Comparison of ENCODE assay signal across 8 cellular contexts in the genomic region with DNA sequence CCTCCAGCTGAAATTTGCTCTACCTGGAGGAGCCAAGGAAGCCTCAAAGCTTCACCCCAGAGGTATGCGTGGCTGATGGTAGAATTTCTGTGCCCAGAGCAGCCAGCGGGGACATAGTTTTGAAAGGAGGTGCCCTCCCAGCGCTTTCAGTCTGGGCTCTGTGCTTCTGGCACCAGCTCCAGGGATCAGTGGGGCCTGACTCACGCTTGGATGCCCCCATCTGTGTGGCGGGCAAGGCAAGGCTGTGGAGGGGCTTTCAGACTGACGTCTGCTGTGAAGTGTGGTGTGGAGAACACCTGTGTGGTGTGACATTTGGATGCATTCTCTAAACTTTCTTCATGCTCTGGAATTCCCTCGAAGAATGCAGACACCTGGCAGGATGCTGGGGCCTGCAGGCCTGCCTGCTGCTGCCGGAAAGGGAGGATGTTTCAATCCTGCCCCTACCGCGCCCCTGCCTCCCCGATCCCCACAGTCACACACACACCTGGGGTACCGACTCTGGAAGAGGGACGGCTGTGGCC.
DNase-seq lines count a peak whose midpoint lies in the region; ATAC-seq and TF ChIP-seq lines count a peak whose summit lies in the region.

No MANE protein-coding gene starts in this region.

- H3K36me3 ChIP-seq in H7 (replicated peaks; ENCODE audit: control insufficient read depth, insufficient read depth, low read length) (no peaks in the 10 kb centered on the region; the same call in 1 of the 2 replicates), tibial nerve (peaks cover 0 to 22% (median 0%) of the 10 kb centered on the region in 3 donors)

- no peaks in the 10 kb centered on the region for H3K27me3 Mint-ChIP-seq in activated CD4-positive, alpha-beta T cell treated with anti-CD3 and anti-CD28 coated beads for 36 hours

- no peaks in the 10 kb centered on the region for H3K4me1 Mint-ChIP-seq in activated CD4-positive, alpha-beta T cell treated with anti-CD3 and anti-CD28 coated beads for 36 hours

- H3K4me3 ChIP-seq in H7 (ENCODE audit: insufficient read depth, low read depth, low read length) (no peak overlapping the region), tibial nerve (no peak overlapping the region)

- no peak for ATAC-seq in activated CD4-positive, alpha-beta T cell treated with anti-CD3 and anti-CD28 coated beads for 36 hours
- no peak for ATAC-seq in GM21526 (IDR thresholded peaks at IDR 0.05; ENCODE audit: low FRiP score, unreplicated experiment)
- ATAC-seq in GM21367 (IDR thresholded peaks at IDR 0.05; ENCODE audit: unreplicated experiment), result no peak

- no peak for TF ChIP-seq CTCF in tibial nerve (IDR thresholded peaks at IDR 0.05)

- peak overlapping the region in 3 of 4 donors; percentile 62 to 81 (median 75) for H3K27ac ChIP-seq in tibial nerve

- 73 to 74% methylated on average over 13 of the region's 13 CpGs for WGBS in tibial nerve, 2 donors

- no peaks in the 10 kb centered on the region for H3K9me3 ChIP-seq in tibial nerve

- CTCF ChIA-PET in activated CD4-positive, alpha-beta T cell treated with anti-CD3 and anti-CD28 coated beads for 36 hours (lab: Charles Lee), result interaction anchor here (0.7 kb wide), 1 partner anchor 1429 kb away, joined by 3 read pairs; no protein-coding TSS in a partner anchor

- no peak for TF ChIP-seq EP300 in tibial nerve (IDR thresholded peaks at IDR 0.05)

- no peak overlapping the region for H3K4me3 Mint-ChIP-seq in activated CD4-positive, alpha-beta T cell treated with anti-CD3 and anti-CD28 coated beads for 36 hours

- DNase-seq in H7 (peak; percentile 65), amniotic epithelial cell (ENCODE audit: low read depth) (peak; percentile 27), iris pigment epithelial cell (ENCODE audit: low read depth) (peak; percentile 61), tibial nerve (ENCODE audit: low spot score in 2 of 2) (no peak), occipital lobe (lab: John Stamatoyannopoulos, UW) (no peak)
- DNase-seq in activated CD4-positive, alpha-beta T cell treated with anti-CD3 and anti-CD28 coated beads for 36 hours, result no peak

- POLR2A ChIA-PET in activated CD4-positive, alpha-beta T cell treated with anti-CD3 and anti-CD28 coated beads for 36 hours (lab: Charles Lee), result no interaction called here

- intact Hi-C loops in activated CD4-positive, alpha-beta T cell treated with anti-CD3 and anti-CD28 coated beads for 36 hours (cut with DNase I, micrococcal nuclease), result no loop called here

- TF ChIP-seq POLR2A in tibial nerve (IDR thresholded peaks at IDR 0.05), result no peak

- H3K9me3 Mint-ChIP-seq in activated CD4-positive, alpha-beta T cell treated with anti-CD3 and anti-CD28 coated beads for 36 hours (ENCODE audit: low read depth), result no peaks in the 10 kb centered on the region

- H3K36me3 Mint-ChIP-seq in activated CD4-positive, alpha-beta T cell treated with anti-CD3 and anti-CD28 coated beads for 36 hours (ENCODE audit: low read depth), result no peaks in the 10 kb centered on the region

- H3K27me3 ChIP-seq in H7 (ENCODE audit: control insufficient read depth, insufficient read depth, low read length) (no peaks in the 10 kb centered on the region), tibial nerve (no peaks in the 10 kb centered on the region)

- no peak overlapping the region for H3K27ac Mint-ChIP-seq in activated CD4-positive, alpha-beta T cell treated with anti-CD3 and anti-CD28 coated beads for 36 hours

- H3K4me1 ChIP-seq in tibial nerve, result peaks cover 0 to 51% (median 4%) of the 10 kb centered on the region in 4 donors

Comparison
In these comparisons a context has a peak if more than half of its experiments do, and no peak if none do; other contexts are left out.
1. DNase-seq: peak in H7 (single experiment), amniotic epithelial cell (single experiment) and iris pigment epithelial cell (single experiment); none in tibial nerve (0 of 2), activated CD4-positive, alpha-beta T cell treated with anti-CD3 and anti-CD28 coated beads for 36 hours (single experiment) and occipital lobe (single experiment).